Comparison of ENCODE assay signal across 20 cellular contexts in genomic region chr4:23194751-23195150, GRCh38.
"Had no signal": no experiment of that assay in that cellular context is flagged by ENCODE, and none has a peak within 500 bp of the region (broad histone marks: within the 10 kb centered on the region; RNA-seq: fewer than 3 reads in every experiment).

No MANE protein-coding gene starts in this region.

- H3K27me3 ChIP-seq: esophagus squamous epithelium, gastrocnemius medialis, heart right ventricle, left lung had no signal

- H3K4me1 ChIP-seq: esophagus squamous epithelium, gastrocnemius medialis, heart right ventricle, left lung, lower lobe of right lung had no signal

- H3K27ac ChIP-seq: coronary artery, epithelial cell of prostate, esophagus squamous epithelium, gastrocnemius medialis, heart right ventricle, left lung, lower lobe of right lung had no signal

- H3K36me3 ChIP-seq: esophagus squamous epithelium, gastrocnemius medialis, heart right ventricle, left lung, lower lobe of right lung had no signal

- DNase-seq: effector CD8-positive, alpha-beta T cell; effector memory CD8-positive, alpha-beta T cell; endodermal cell; erythroblast; esophagus squamous epithelium; foreskin fibroblast; foreskin melanocyte; gastrocnemius medialis; glutamatergic neuron; head of caudate nucleus; heart right ventricle; hippocampal formation; left cardiac atrium; left ventricle myocardium superior; lower lobe of right lung; mesenchymal stem cell; naive thymus-derived CD4-positive, alpha-beta T cell had no signal

- H3K4me3 ChIP-seq: coronary artery, esophagus squamous epithelium, gastrocnemius medialis, heart right ventricle, left lung, lower lobe of right lung had no signal

- H3K9me3 ChIP-seq: esophagus squamous epithelium, gastrocnemius medialis, heart right ventricle, lower lobe of right lung had no signal
